Comparison of ENCODE assay signal across 16 cellular contexts in genomic region chr1:85454214-85454613, GRCh38. TPM values are rescaled to one million over a fixed set of nuclear protein-coding genes. Genes with fewer than 3 reads are reported as not detected.
"Had no signal": no experiment of that assay in that cellular context is flagged by ENCODE, and none has a peak within 500 bp of the region (broad histone marks: within the 10 kb centered on the region; RNA-seq: fewer than 3 reads in every experiment).

No MANE protein-coding gene starts in this region.

- DNase-seq: activated B cell treated with CpG ODN at 0.5 μM for 24 hours; activated CD4-positive, alpha-beta T cell treated with anti-CD3 and anti-CD28 coated beads, Interleukin-2, amount 10 ng/mL, durations not matched to agents 24 days and 14 days; activated naive CD4-positive, alpha-beta T cell; central memory CD4-positive, alpha-beta T cell; effector memory CD8-positive, alpha-beta T cell; immature natural killer cell; left cardiac atrium; nephron progenitor cell; pancreas; stimulated activated CD4-positive, alpha-beta T cell treated with anti-CD3 and anti-CD28 coated beads, Interleukin-1b, Interleukin-23, amount 100 ng/mL, for 48 hours; stimulated activated naive B cell treated with anti-CD40 and anti-IgM and Interleukin-4, amounts not matched to agents 10 μg/mL and 1 μg/mL and 100 μg/mL, for 72 hours; T-helper 2 cell; upper lobe of left lung had no signal

- H3K9me3 Mint-ChIP-seq: activated B cell treated with CpG ODN at 0.5 μM for 24 hours; activated CD4-positive, alpha-beta T cell treated with anti-CD3 and anti-CD28 coated beads, Interleukin-2, amount 10 ng/mL, durations not matched to agents 24 days and 14 days; activated T-helper 1 cell treated with anti-CD3 and anti-CD28 coated beads, Interleukin-12 subunit alpha, Interleukin-12 subunit beta, Interleukin-2, Interleukin-4 antibody, amounts not matched to agents 30 ng/mL and 10 ng/mL and 1 ng/mL, durations not matched to agents 14 hours and 24 hours and 36 hours; dendritic cell treated with granulocyte-macrophage colony-stimulating factor and Interleukin-4, amounts not matched to agents 40 ng/mL and 50 ng/mL, for 4 days; effector memory CD8-positive, alpha-beta T cell; immature natural killer cell; nephron progenitor cell; stimulated activated naive B cell treated with anti-CD40 and anti-IgM and Interleukin-4, amounts not matched to agents 10 μg/mL and 1 μg/mL and 100 μg/mL, for 72 hours had no signal

- H3K4me3 Mint-ChIP-seq: activated B cell treated with CpG ODN at 0.5 μM for 24 hours; activated CD4-positive, alpha-beta T cell treated with anti-CD3 and anti-CD28 coated beads, Interleukin-2, amount 10 ng/mL, durations not matched to agents 24 days and 14 days; activated T-helper 1 cell treated with anti-CD3 and anti-CD28 coated beads, Interleukin-12 subunit alpha, Interleukin-12 subunit beta, Interleukin-2, Interleukin-4 antibody, amounts not matched to agents 30 ng/mL and 10 ng/mL and 1 ng/mL, durations not matched to agents 14 hours and 24 hours and 36 hours; dendritic cell treated with granulocyte-macrophage colony-stimulating factor and Interleukin-4, amounts not matched to agents 40 ng/mL and 50 ng/mL, for 4 days; effector memory CD8-positive, alpha-beta T cell; immature natural killer cell; nephron progenitor cell; stimulated activated naive B cell treated with anti-CD40 and anti-IgM and Interleukin-4, amounts not matched to agents 10 μg/mL and 1 μg/mL and 100 μg/mL, for 72 hours had no signal

- ATAC-seq: effector memory CD8-positive, alpha-beta T cell; stimulated activated naive B cell treated with anti-CD40 and anti-IgM and Interleukin-4, amounts not matched to agents 10 μg/mL and 1 μg/mL and 100 μg/mL, for 72 hours had no signal

- H3K36me3 ChIP-seq: pancreas, upper lobe of left lung had no signal

- H3K36me3 Mint-ChIP-seq: immature natural killer cell had no signal

- H3K27ac ChIP-seq: epithelial cell of prostate had no signal

- H3K9me3 ChIP-seq: pancreas, upper lobe of left lung had no signal

- H3K27ac Mint-ChIP-seq: activated B cell treated with CpG ODN at 0.5 μM for 24 hours; activated CD4-positive, alpha-beta T cell treated with anti-CD3 and anti-CD28 coated beads, Interleukin-2, amount 10 ng/mL, durations not matched to agents 24 days and 14 days; activated T-helper 1 cell treated with anti-CD3 and anti-CD28 coated beads, Interleukin-12 subunit alpha, Interleukin-12 subunit beta, Interleukin-2, Interleukin-4 antibody, amounts not matched to agents 30 ng/mL and 10 ng/mL and 1 ng/mL, durations not matched to agents 14 hours and 24 hours and 36 hours; dendritic cell treated with granulocyte-macrophage colony-stimulating factor and Interleukin-4, amounts not matched to agents 40 ng/mL and 50 ng/mL, for 4 days; effector memory CD8-positive, alpha-beta T cell; immature natural killer cell; nephron progenitor cell; stimulated activated naive B cell treated with anti-CD40 and anti-IgM and Interleukin-4, amounts not matched to agents 10 μg/mL and 1 μg/mL and 100 μg/mL, for 72 hours had no signal

- H3K4me3 ChIP-seq: pancreas, upper lobe of left lung had no signal

- H3K4me1 Mint-ChIP-seq: activated B cell treated with CpG ODN at 0.5 μM for 24 hours; activated CD4-positive, alpha-beta T cell treated with anti-CD3 and anti-CD28 coated beads, Interleukin-2, amount 10 ng/mL, durations not matched to agents 24 days and 14 days; immature natural killer cell; nephron progenitor cell; stimulated activated naive B cell treated with anti-CD40 and anti-IgM and Interleukin-4, amounts not matched to agents 10 μg/mL and 1 μg/mL and 100 μg/mL, for 72 hours had no signal

- H3K27me3 Mint-ChIP-seq: activated B cell treated with CpG ODN at 0.5 μM for 24 hours; dendritic cell treated with granulocyte-macrophage colony-stimulating factor and Interleukin-4, amounts not matched to agents 40 ng/mL and 50 ng/mL, for 4 days had no signal

- H3K27me3 ChIP-seq: pancreas, upper lobe of left lung had no signal

RNA-seq across cellular contexts. Expression of gene DDAH1, which starts 10.7 kb away (rescaled TPM):
- total RNA-seq: activated CD4-positive, alpha-beta T cell treated with anti-CD3 and anti-CD28 coated beads, Interleukin-2, amount 10 ng/mL, durations not matched to agents 24 days and 14 days; activated T-helper 1 cell treated with anti-CD3 and anti-CD28 coated beads, Interleukin-12 subunit alpha, Interleukin-12 subunit beta, Interleukin-2, Interleukin-4 antibody, amounts not matched to agents 30 ng/mL and 10 ng/mL and 1 ng/mL, durations not matched to agents 14 hours and 24 hours and 36 hours had no signal
- polyA plus RNA-seq: immature natural killer cell had no signal
